In genomic region chr12:67512061-67512460, GRCh38 we compare ENCODE assay signal across 19 cellular contexts.
"Had no signal": no experiment of that assay in that cellular context is flagged by ENCODE, and none has a peak within 500 bp of the region (broad histone marks: within the 10 kb centered on the region; RNA-seq: fewer than 3 reads in every experiment).

No MANE protein-coding gene starts in this region.

- H3K9me3 ChIP-seq: esophagus muscularis mucosa, heart left ventricle, ovary, thoracic aorta, uterus had no signal

- H3K27ac ChIP-seq: esophagus muscularis mucosa, foreskin keratinocyte, heart left ventricle, ovary, thoracic aorta, uterus had no signal

- H3K27me3 ChIP-seq: esophagus muscularis mucosa, heart left ventricle, ovary, uterus had no signal

- H3K4me3 ChIP-seq: esophagus muscularis mucosa, heart left ventricle, ovary, thoracic aorta, uterus had no signal

- H3K4me1 ChIP-seq: uterus had no signal

- ATAC-seq: activated CD4-positive, CD25-positive, alpha-beta regulatory T cell treated with anti-CD3 and anti-CD28 coated beads, Interleukin-2, amount 50 U/mL, for 24 hours; activated CD8-positive, alpha-beta memory T cell treated with anti-CD3 and anti-CD28 coated beads, Interleukin-2, amount 10 ng/mL, durations not matched to agents 7 days and 5 days; foreskin keratinocyte; heart left ventricle; left ventricle myocardium superior; stimulated activated naive CD8-positive, alpha-beta T cell treated with anti-CD3 and anti-CD28 coated beads, Interleukin-15, amount 100 ng/mL, for 72 hours had no signal

- H3K36me3 ChIP-seq: esophagus muscularis mucosa, heart left ventricle, ovary, thoracic aorta, uterus had no signal

- DNase-seq: activated CD8-positive, alpha-beta memory T cell treated with anti-CD3 and anti-CD28 coated beads, Interleukin-2, amount 10 ng/mL, durations not matched to agents 7 days and 5 days; activated effector memory CD4-positive, alpha-beta T cell treated with Interleukin-2 at 50 U/mL for 16 hours; activated T-cell treated with anti-CD3 and anti-CD28 coated beads, Interleukin-2, amount 50 U/mL, for 24 hours; amniotic stem cell; heart left ventricle; left ventricle myocardium superior; mesendoderm; ovary; stimulated activated CD4-positive, alpha-beta T cell treated with anti-CD3 and anti-CD28 coated beads, Interleukin-15, amount 100 ng/mL, for 24 hours; stimulated activated CD4-positive, alpha-beta T cell treated with anti-CD3 and anti-CD28 coated beads, Interleukin-4, amount 100 ng/mL, for 24 hours; stimulated activated naive CD8-positive, alpha-beta T cell treated with anti-CD3 and anti-CD28 coated beads, Interleukin-15, amount 100 ng/mL, for 72 hours; uterus had no signal

- FAIRE-seq: bronchial epithelial cell, endometrium, keratinocyte had no signal
